In the genomic region with DNA sequence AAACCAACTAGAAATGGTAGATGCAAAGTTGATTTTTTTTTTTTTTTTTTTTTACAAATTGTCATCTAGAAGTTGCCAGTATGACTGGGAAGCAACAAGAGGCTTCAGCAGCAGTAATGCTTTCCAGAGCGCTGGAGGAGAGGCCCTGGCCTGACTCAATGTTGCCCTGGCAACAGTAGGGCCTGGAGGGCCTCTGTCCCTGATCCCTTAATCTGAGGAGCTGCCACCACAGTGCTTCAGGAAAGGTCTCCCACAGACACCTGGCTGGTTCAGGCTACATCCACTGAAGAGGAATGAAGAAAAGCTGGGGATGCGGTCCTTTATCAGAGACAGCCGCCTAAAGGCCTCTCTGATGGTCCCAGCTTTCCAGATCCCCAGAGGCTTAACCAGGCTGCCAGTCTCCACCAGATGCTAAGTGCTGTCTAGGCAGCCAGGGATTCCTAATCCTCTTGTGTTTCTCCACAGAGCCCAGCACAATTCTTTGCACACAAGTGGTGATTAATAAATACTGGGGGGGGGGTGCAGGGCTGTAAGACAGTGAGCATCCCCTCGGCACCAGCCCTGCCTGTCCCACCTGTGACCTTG, we compare ENCODE assay signal across 18 cellular contexts. TPM values are rescaled to one million over a fixed set of nuclear protein-coding genes. Genes with fewer than 3 reads are reported as not detected.
A peak's percentile ranks its signal among the peaks of the same experiment; 100 is the strongest.
DNase-seq lines count a peak whose midpoint lies in the region; ATAC-seq and TF ChIP-seq lines count a peak whose summit lies in the region.
"Had no signal": no experiment of that assay in that cellular context is flagged by ENCODE, and none has a peak within 500 bp of the region (broad histone marks: within the 10 kb centered on the region; RNA-seq: fewer than 3 reads in every experiment).

No MANE protein-coding gene starts in this region.

- H3K79me2 ChIP-seq in hepatocyte: no peaks in the 10 kb centered on the region

- H3K9me3 ChIP-seq in hepatocyte (ENCODE audit: low read depth): no peaks in the 10 kb centered on the region

- no peak overlapping the region for H3K27ac ChIP-seq in hepatocyte
- H3K27ac ChIP-seq: SK-N-MC had no signal

- no peak overlapping the region for H2AFZ ChIP-seq in hepatocyte

- TF ChIP-seq CTCF in hepatocyte (IDR thresholded peaks at IDR 0.05; ENCODE audit: poor library complexity): no peak

- H3K4me1 ChIP-seq in hepatocyte (ENCODE audit: insufficient read depth): no peaks in the 10 kb centered on the region

- H3K27me3 ChIP-seq in hepatocyte: no peaks in the 10 kb centered on the region

- peaks cover 0 to 4% of the 10 kb centered on the region in 2 donors for H3K36me3 Mint-ChIP-seq in activated T-cell treated with anti-CD3 and anti-CD28 coated beads, Interleukin-2, amount 50 U/mL, for 72 hours (ENCODE audit: insufficient read depth in 2 of 2)

- WGBS in hepatocyte (ENCODE audit: low lambda C conversion rate, missing lambda C conversion rate): 71% methylated on average over 4 of the region's 4 CpGs

- peaks cover 9% of the 10 kb centered on the region for H3K4me1 Mint-ChIP-seq in activated T-cell treated with anti-CD3 and anti-CD28 coated beads, Interleukin-2, amount 50 U/mL, for 72 hours (ENCODE audit: low read depth)

- no peak overlapping the region for H3K4me2 ChIP-seq in hepatocyte

- ATAC-seq in SK-N-SH treated with all-trans-retinoic acid at 6 μM for 48 hours: peak; percentile 20; the same call in 1 of the 3 replicates
- ATAC-seq in activated T-cell treated with anti-CD3 and anti-CD28 coated beads, Interleukin-2, amount 50 U/mL, for 72 hours (replicated peaks in 1 of 2): no peak
- ATAC-seq in HG03571 (IDR thresholded peaks at IDR 0.05; ENCODE audit: unreplicated experiment): no peak
- ATAC-seq: PC-3 had no signal

- no peaks in the 10 kb centered on the region for H4K20me1 ChIP-seq in hepatocyte (ENCODE audit: insufficient read depth, poor library complexity, severe bottlenecking)

- H3K27ac Mint-ChIP-seq in activated T-cell treated with anti-CD3 and anti-CD28 coated beads, Interleukin-2, amount 50 U/mL, for 72 hours: no peak overlapping the region
- H3K27ac Mint-ChIP-seq: B cell had no signal

- no peaks in the 10 kb centered on the region for H3K9me2 ChIP-seq in hepatocyte (replicated peaks; ENCODE audit: insufficient read depth)

- no peak overlapping the region for H3K4me3 ChIP-seq in hepatocyte
- H3K4me3 ChIP-seq: SK-N-MC had no signal

- H3K9me3 Mint-ChIP-seq in activated T-cell treated with anti-CD3 and anti-CD28 coated beads, Interleukin-2, amount 50 U/mL, for 72 hours: no peaks in the 10 kb centered on the region
- H3K9me3 Mint-ChIP-seq: CD4-positive, alpha-beta memory T cell had no signal

- H3K27me3 Mint-ChIP-seq in activated T-cell treated with anti-CD3 and anti-CD28 coated beads, Interleukin-2, amount 50 U/mL, for 72 hours (ENCODE audit: low read depth): no peaks in the 10 kb centered on the region
- H3K27me3 Mint-ChIP-seq: B cell; CD4-positive, alpha-beta memory T cell had no signal

- no peaks in the 10 kb centered on the region for H3K36me3 ChIP-seq in hepatocyte (replicated peaks; ENCODE audit: insufficient read depth, low read depth)

- no peak overlapping the region for H3K4me3 Mint-ChIP-seq in activated T-cell treated with anti-CD3 and anti-CD28 coated beads, Interleukin-2, amount 50 U/mL, for 72 hours
- H3K4me3 Mint-ChIP-seq: B cell; CD4-positive, alpha-beta memory T cell had no signal

- DNase-seq in AG08395 (ENCODE audit: low spot score) (peak; percentile 41), EH (ENCODE audit: low read depth) (peak; percentile 9), hepatocyte (ENCODE audit: low spot score) (peak; percentile 46), SIG-M5 (lab: John Stamatoyannopoulos, UW) (no peak), SKM-1 treated with dmso at 0.1 percent for 144 hours (lab: John Stamatoyannopoulos, UW; ENCODE audit: unreplicated experiment) (no peak)
- DNase-seq in activated T-cell treated with anti-CD3 and anti-CD28 coated beads, Interleukin-2, amount 50 U/mL, for 72 hours: no peak
- DNase-seq: CD4-positive, alpha-beta memory T cell; EL; MM.1S; NCI-H1105; NCI-H1694 treated with DMSO at 0.1 percent for 48 hours; NCI-H2171; NCI-H510A treated with DMSO at 0.1 percent for 48 hours; PC-3 had no signal

TF ChIP-seq in SK-N-SH treated with all-trans-retinoic acid at 6 μM for 48 hours, 23 proteins besides CTCF, POLR2A, EP300 and RAD21:
- TF ChIP-seq ZFP30 (CRISPR knock-in tag; IDR thresholded peaks at IDR 0.05) (no peak), OSR1 (CRISPR knock-in tag; IDR thresholded peaks at IDR 0.05) (no peak), CSDC2 (CRISPR knock-in tag; IDR thresholded peaks at IDR 0.05) (no peak), ARNTL (CRISPR knock-in tag; IDR thresholded peaks at IDR 0.05; ENCODE audit: borderline replicate concordance, low read depth) (no peak), ZC3H10 (CRISPR knock-in tag; IDR thresholded peaks at IDR 0.05) (no peak)
- TF ChIP-seq, protein P1, sequence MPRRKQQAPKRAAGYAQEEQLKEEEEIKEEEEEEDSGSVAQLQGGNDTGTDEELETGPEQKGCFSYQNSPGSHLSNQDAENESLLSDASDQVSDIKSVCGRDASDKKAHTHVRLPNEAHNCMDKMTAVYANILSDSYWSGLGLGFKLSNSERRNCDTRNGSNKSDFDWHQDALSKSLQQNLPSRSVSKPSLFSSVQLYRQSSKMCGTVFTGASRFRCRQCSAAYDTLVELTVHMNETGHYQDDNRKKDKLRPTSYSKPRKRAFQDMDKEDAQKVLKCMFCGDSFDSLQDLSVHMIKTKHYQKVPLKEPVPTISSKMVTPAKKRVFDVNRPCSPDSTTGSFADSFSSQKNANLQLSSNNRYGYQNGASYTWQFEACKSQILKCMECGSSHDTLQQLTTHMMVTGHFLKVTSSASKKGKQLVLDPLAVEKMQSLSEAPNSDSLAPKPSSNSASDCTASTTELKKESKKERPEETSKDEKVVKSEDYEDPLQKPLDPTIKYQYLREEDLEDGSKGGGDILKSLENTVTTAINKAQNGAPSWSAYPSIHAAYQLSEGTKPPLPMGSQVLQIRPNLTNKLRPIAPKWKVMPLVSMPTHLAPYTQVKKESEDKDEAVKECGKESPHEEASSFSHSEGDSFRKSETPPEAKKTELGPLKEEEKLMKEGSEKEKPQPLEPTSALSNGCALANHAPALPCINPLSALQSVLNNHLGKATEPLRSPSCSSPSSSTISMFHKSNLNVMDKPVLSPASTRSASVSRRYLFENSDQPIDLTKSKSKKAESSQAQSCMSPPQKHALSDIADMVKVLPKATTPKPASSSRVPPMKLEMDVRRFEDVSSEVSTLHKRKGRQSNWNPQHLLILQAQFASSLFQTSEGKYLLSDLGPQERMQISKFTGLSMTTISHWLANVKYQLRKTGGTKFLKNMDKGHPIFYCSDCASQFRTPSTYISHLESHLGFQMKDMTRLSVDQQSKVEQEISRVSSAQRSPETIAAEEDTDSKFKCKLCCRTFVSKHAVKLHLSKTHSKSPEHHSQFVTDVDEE (CRISPR knock-in tag; IDR thresholded peaks at IDR 0.05): no peak
- TF ChIP-seq, protein P2, sequence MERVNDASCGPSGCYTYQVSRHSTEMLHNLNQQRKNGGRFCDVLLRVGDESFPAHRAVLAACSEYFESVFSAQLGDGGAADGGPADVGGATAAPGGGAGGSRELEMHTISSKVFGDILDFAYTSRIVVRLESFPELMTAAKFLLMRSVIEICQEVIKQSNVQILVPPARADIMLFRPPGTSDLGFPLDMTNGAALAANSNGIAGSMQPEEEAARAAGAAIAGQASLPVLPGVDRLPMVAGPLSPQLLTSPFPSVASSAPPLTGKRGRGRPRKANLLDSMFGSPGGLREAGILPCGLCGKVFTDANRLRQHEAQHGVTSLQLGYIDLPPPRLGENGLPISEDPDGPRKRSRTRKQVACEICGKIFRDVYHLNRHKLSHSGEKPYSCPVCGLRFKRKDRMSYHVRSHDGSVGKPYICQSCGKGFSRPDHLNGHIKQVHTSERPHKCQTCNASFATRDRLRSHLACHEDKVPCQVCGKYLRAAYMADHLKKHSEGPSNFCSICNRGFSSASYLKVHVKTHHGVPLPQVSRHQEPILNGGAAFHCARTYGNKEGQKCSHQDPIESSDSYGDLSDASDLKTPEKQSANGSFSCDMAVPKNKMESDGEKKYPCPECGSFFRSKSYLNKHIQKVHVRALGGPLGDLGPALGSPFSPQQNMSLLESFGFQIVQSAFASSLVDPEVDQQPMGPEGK (CRISPR knock-in tag; IDR thresholded peaks at IDR 0.05; ENCODE audit: borderline replicate concordance): no peak

RNA-seq across cellular contexts. Expression of a gene that starts 33.7 kb away (rescaled TPM):
- 4.3 and 5.6 TPM in 2 replicates for total RNA-seq in hepatocyte
- polyA plus RNA-seq in hepatocyte: 13.9 and 14.8 TPM in 2 replicates
- 10 to 100 TPM; 19.0 to 19.5 TPM for total RNA-seq in activated T-cell treated with anti-CD3 and anti-CD28 coated beads, Interleukin-2, amount 50 U/mL, for 72 hours

Comparison
In these comparisons a context has a peak if more than half of its experiments do, and no peak if none do; other contexts are left out.
1. DNase-seq: peak in AG08395 (single experiment), EH (single experiment) and hepatocyte (single experiment); none in SIG-M5 (single experiment), SKM-1 treated with dmso at 0.1 percent for 144 hours (single experiment) and activated T-cell treated with anti-CD3 and anti-CD28 coated beads, Interleukin-2, amount 50 U/mL, for 72 hours (0 of 2).